ENCODE assay signal across 10 cellular contexts in the genomic region with DNA sequence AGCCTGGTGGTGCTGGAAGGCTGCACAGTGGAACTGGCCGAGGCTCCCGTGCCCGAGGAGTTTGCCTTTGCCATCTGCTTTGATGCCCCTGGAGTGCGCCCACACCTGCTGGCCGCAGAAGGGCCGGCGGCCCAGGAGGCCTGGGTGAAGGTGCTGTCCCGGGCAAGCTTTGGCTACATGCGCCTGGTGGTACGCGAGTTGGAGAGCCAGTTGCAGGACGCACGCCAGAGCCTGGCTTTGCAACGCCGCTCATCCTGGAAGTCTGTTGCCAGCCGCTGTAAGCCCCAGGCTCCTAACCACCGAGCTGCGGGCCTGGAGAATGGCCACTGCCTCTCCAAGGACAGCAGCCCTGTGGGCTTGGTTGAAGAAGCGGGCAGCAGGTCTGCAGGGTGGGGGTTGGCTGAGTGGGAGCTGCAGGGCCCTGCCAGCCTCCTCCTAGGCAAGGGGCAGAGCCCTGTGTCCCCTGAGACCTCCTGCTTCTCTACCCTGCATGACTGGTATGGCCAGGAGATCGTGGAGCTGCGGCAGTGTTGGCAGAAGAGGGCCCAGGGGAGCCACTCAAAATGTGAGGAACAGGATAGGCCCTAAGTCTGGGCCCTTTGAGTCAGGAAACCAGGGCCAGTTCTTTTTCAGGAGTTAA. TPM values are rescaled to one million over a fixed set of nuclear protein-coding genes. Genes with fewer than 3 reads are reported as not detected.
DNase-seq lines count a peak whose midpoint lies in the region; ATAC-seq, FAIRE-seq and TF ChIP-seq lines count a peak whose summit lies in the region.
"Had no signal": no experiment of that assay in that cellular context is flagged by ENCODE, and none has a peak within 500 bp of the region (broad histone marks: within the 10 kb centered on the region; RNA-seq: fewer than 3 reads in every experiment).

No MANE protein-coding gene starts in this region.

- intact Hi-C loops in kidney (cut with DNase I) = no loop called here

- H3K4me1 ChIP-seq in upper lobe of left lung = peaks cover 35 to 57% (median 38%) of the 10 kb centered on the region in 4 donors
- H3K4me1 ChIP-seq in kidney (ENCODE audit: control insufficient read depth in 1 of 2, insufficient read depth in 1 of 2, low read depth in 1 of 2, low read length in 2 of 2) = peaks cover 15 to 24% of the 10 kb centered on the region in 2 donors

- peak overlapping the region; percentile 92 for H3K27ac Mint-ChIP-seq in activated naive CD4-positive, alpha-beta T cell treated with anti-CD3 and anti-CD28 coated beads, Interleukin-2, amount 10 ng/mL, durations not matched to agents 7 days and 5 days
- peak overlapping the region; percentile 85 to 97 (median 96) for H3K27ac Mint-ChIP-seq in nephron

- no peaks in the 10 kb centered on the region for H3K9me3 Mint-ChIP-seq in activated naive CD4-positive, alpha-beta T cell treated with anti-CD3 and anti-CD28 coated beads, Interleukin-2, amount 10 ng/mL, durations not matched to agents 7 days and 5 days
- no peaks in the 10 kb centered on the region for H3K9me3 Mint-ChIP-seq in nephron

- peak overlapping the region in 1 of 2 donors; percentile 96 for H3K9ac ChIP-seq in kidney (ENCODE audit: low read length in 2 of 2)

- H3K27me3 Mint-ChIP-seq in activated naive CD4-positive, alpha-beta T cell treated with anti-CD3 and anti-CD28 coated beads, Interleukin-2, amount 10 ng/mL, durations not matched to agents 7 days and 5 days = no peaks in the 10 kb centered on the region
- H3K27me3 Mint-ChIP-seq in nephron (ENCODE audit: low read depth) = no peaks in the 10 kb centered on the region

- H3K36me3 Mint-ChIP-seq in activated naive CD4-positive, alpha-beta T cell treated with anti-CD3 and anti-CD28 coated beads, Interleukin-2, amount 10 ng/mL, durations not matched to agents 7 days and 5 days = peaks cover 18% of the 10 kb centered on the region
- H3K36me3 Mint-ChIP-seq in nephron (ENCODE audit: low read depth) = peaks cover 9% of the 10 kb centered on the region

- H3K4me3 ChIP-seq in upper lobe of left lung = no peak overlapping the region
- no peak overlapping the region for H3K4me3 ChIP-seq in kidney (ENCODE audit: low read length in 2 of 2)

- DNase-seq in activated naive CD4-positive, alpha-beta T cell treated with anti-CD3 and anti-CD28 coated beads, Interleukin-2, amount 10 ng/mL, durations not matched to agents 7 days and 5 days = no peak
- no peak for DNase-seq in activated naive CD4-positive, alpha-beta T cell treated with anti-CD3 and anti-CD28 coated beads, Interleukin-2, amount 50 U/mL, for 16 hours
- peak; percentile 36 for DNase-seq in cerebellum (ENCODE audit: low spot score)
- peak in 1 of 2 donors; percentile 84 for DNase-seq in upper lobe of left lung
- DNase-seq in HTR-8/SVneo (ENCODE audit: insufficient read length, low spot score) = no peak
- DNase-seq in kidney = no peak
- DNase-seq: erythroblast, NCI-H526 had no signal

- H3K36me3 ChIP-seq in upper lobe of left lung = peaks cover 0 to 43% (median 15%) of the 10 kb centered on the region in 4 donors
- peaks cover 5 to 6% of the 10 kb centered on the region in 2 donors for H3K36me3 ChIP-seq in kidney (ENCODE audit: control insufficient read depth in 1 of 2, insufficient read depth in 2 of 2, low read length in 2 of 2)

- TF ChIP-seq CTCF in nephron (IDR thresholded peaks at IDR 0.05; ENCODE audit: unreplicated experiment in 3 of 3) (no peak), upper lobe of left lung (IDR thresholded peaks at IDR 0.05) (no peak), kidney (IDR thresholded peaks at IDR 0.05; ENCODE audit: borderline replicate concordance, extremely low read depth, insufficient read depth) (no peak)

- TF ChIP-seq POLR2A in upper lobe of left lung (IDR thresholded peaks at IDR 0.05) = no peak

- H3K27ac ChIP-seq in upper lobe of left lung (peak overlapping the region in 3 of 4 donors; percentile 95 to 99 (median 98)), kidney (ENCODE audit: low read depth in 2 of 2, low read length in 2 of 2) (peak overlapping the region in 1 of 2 donors; percentile 94)

- H3K4me1 Mint-ChIP-seq in activated naive CD4-positive, alpha-beta T cell treated with anti-CD3 and anti-CD28 coated beads, Interleukin-2, amount 10 ng/mL, durations not matched to agents 7 days and 5 days = peaks cover 53% of the 10 kb centered on the region
- peaks cover 51% of the 10 kb centered on the region for H3K4me1 Mint-ChIP-seq in nephron

- H3K9me3 ChIP-seq in upper lobe of left lung = no peaks in the 10 kb centered on the region
- no peaks in the 10 kb centered on the region for H3K9me3 ChIP-seq in kidney (ENCODE audit: control insufficient read depth in 1 of 2, low read length in 2 of 2)

- FAIRE-seq in HTR-8/SVneo (lab: Jason Lieb, UNC) = no peak
- no peak for FAIRE-seq in kidney (lab: Jason Lieb, UNC)

- WGBS in upper lobe of left lung, 2 donors = 89 to 90% methylated on average over 18 to 19 of the region's 21 CpGs

- ATAC-seq in upper lobe of left lung (ENCODE audit: low FRiP score in 2 of 2) (no peak), GM18868 (IDR thresholded peaks at IDR 0.05; ENCODE audit: unreplicated experiment) (no peak)

- no peak overlapping the region for H3K4me3 Mint-ChIP-seq in activated naive CD4-positive, alpha-beta T cell treated with anti-CD3 and anti-CD28 coated beads, Interleukin-2, amount 10 ng/mL, durations not matched to agents 7 days and 5 days
- H3K4me3 Mint-ChIP-seq in nephron = peak overlapping the region in 1 of 3 experiments; percentile 13

- H3K27me3 ChIP-seq in upper lobe of left lung = no peaks in the 10 kb centered on the region

- CTCF ChIA-PET in activated naive CD4-positive, alpha-beta T cell treated with anti-CD3 and anti-CD28 coated beads, Interleukin-2, amount 10 ng/mL, durations not matched to agents 7 days and 5 days (lab: Charles Lee) = interaction anchor here (1.0 to 3.4 kb wide), 2 partner anchors 13 to 110 kb away, joined by 3 to 14 read pairs; a partner anchor contains a TSS

- TF ChIP-seq EP300 in upper lobe of left lung (IDR thresholded peaks at IDR 0.05) = no peak

RNA-seq across cellular contexts. Expression of a gene that starts 1.9 kb away (rescaled TPM):
- total RNA-seq in cerebellum (14.1 TPM), upper lobe of left lung (100 to 1,000 TPM in 1 of 6 donors, 10 to 100 TPM in 5; 11.2 to 135 (median 27.2) TPM), kidney (113 TPM)
- 264 TPM for polyA plus RNA-seq in kidney (ENCODE audit: insufficient read depth, low read depth, low replicate concordance)

RNA-seq across cellular contexts. Expression of a gene that starts 3.6 kb away (rescaled TPM):
- total RNA-seq in cerebellum (1.8 TPM), upper lobe of left lung (10 to 100 TPM in 5 of 6 donors, 1 to 10 TPM in 1; 7.3 to 18.5 (median 13.6) TPM), kidney (10.4 TPM)
- polyA plus RNA-seq in kidney (ENCODE audit: insufficient read depth, low read depth, low replicate concordance) = 6.3 TPM

RNA-seq across cellular contexts. Expression of a gene that starts 7.0 kb away (rescaled TPM):
- total RNA-seq in cerebellum = 12.5 TPM
- 10 to 100 TPM; 25.5 to 42.3 (median 34.4) TPM for total RNA-seq in upper lobe of left lung
- 29.8 TPM for total RNA-seq in kidney
- 27.0 TPM for polyA plus RNA-seq in kidney (ENCODE audit: insufficient read depth, low read depth, low replicate concordance)

RNA-seq across cellular contexts. Expression of a gene that starts 13.0 kb away (rescaled TPM):
- total RNA-seq in cerebellum (38.3 TPM), upper lobe of left lung (10 to 100 TPM in 5 of 6 donors, 1 to 10 TPM in 1; 7.3 to 51.4 (median 46.4) TPM), kidney (69.0 TPM)
- polyA plus RNA-seq in kidney (ENCODE audit: insufficient read depth, low read depth, low replicate concordance) = 317 TPM

RNA-seq across cellular contexts. Expression of a gene that starts 53.0 kb away (rescaled TPM):
- total RNA-seq in cerebellum (2.5 TPM), upper lobe of left lung (1 to 10 TPM in 4 of 6 donors, under 1 TPM in 2; 0.46 to 4.2 (median 1.9) TPM), kidney (3.2 TPM)
- 0.39 TPM for polyA plus RNA-seq in kidney (ENCODE audit: insufficient read depth, low read depth, low replicate concordance)
